ENCODE assay signal across 8 cellular contexts in genomic region chr14:24171422-24172260, GRCh38. TPM values are rescaled to one million over a fixed set of nuclear protein-coding genes. Genes with fewer than 3 reads are reported as not detected.
DNase-seq lines count a peak whose midpoint lies in the region; ATAC-seq, FAIRE-seq and TF ChIP-seq lines count a peak whose summit lies in the region.

A gene with protein sequence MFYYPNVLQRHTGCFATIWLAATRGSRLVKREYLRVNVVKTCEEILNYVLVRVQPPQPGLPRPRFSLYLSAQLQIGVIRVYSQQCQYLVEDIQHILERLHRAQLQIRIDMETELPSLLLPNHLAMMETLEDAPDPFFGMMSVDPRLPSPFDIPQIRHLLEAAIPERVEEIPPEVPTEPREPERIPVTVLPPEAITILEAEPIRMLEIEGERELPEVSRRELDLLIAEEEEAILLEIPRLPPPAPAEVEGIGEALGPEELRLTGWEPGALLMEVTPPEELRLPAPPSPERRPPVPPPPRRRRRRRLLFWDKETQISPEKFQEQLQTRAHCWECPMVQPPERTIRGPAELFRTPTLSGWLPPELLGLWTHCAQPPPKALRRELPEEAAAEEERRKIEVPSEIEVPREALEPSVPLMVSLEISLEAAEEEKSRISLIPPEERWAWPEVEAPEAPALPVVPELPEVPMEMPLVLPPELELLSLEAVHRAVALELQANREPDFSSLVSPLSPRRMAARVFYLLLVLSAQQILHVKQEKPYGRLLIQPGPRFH (plus strand): TSS chr14:24172080. CDS start chr14:24172553, 473 bp downstream.

- no peaks in the 10 kb centered on the region for H3K27me3 ChIP-seq in GM12878 (replicated peaks in 1 of 2; ENCODE audit: control insufficient read depth in 2 of 2, insufficient read depth in 2 of 2, low read length in 1 of 2)
- no peaks in the 10 kb centered on the region for H3K27me3 ChIP-seq in small intestine (ENCODE audit: control insufficient read depth in 2 of 2, insufficient read depth in 2 of 2, low read length in 2 of 2)

- ATAC-seq in Right ventricle myocardium inferior: peak; percentile 63
- ATAC-seq in HG03469 (IDR thresholded peaks at IDR 0.05; ENCODE audit: unreplicated experiment): peak; percentile 59
- peak; percentile 90 for ATAC-seq in GM12878

- DNase-seq in Right ventricle myocardium inferior (ENCODE audit: missing footprints) (peak; percentile 78), cardiac septum (ENCODE audit: low spot score) (no peak), T-helper 9 cell (peak; percentile 49), GM12878 (ENCODE audit: low read depth, low spot score) (peak; percentile 82), iPS-NIHi11 (ENCODE audit: low spot score) (peak; percentile 98), small intestine (peak; percentile 66), SW480 (ENCODE audit: low spot score) (no peak)

- TF ChIP-seq EP300 in GM12878 (IDR thresholded peaks at IDR 0.05; ENCODE audit: borderline replicate concordance in 1 of 2, control insufficient read depth in 1 of 2, low read depth in 2 of 2, low read length in 2 of 2): no peak

- WGBS in GM12878 (ENCODE audit: insufficient coverage, insufficient replicate concordance, low lambda C conversion rate, missing lambda C conversion rate): 15% methylated on average over 59 of the region's 63 CpGs
- 6 to 52% (median 34%) methylated on average over 62 to 63 of the region's 63 CpGs for WGBS in small intestine, 3 donors

- H3K4me2 ChIP-seq in GM12878 (ENCODE audit: control insufficient read depth, insufficient read depth): peak within 1 kb of the TSS; percentile 72

- BruUV-seq in GM12878 (replicated peaks; lab: Mats Ljungman, UMichigan): no TSS peak

- peaks cover 6% of the 10 kb centered on the region for H3K79me2 ChIP-seq in GM12878 (ENCODE audit: control insufficient read depth, insufficient read depth, low read length)

- H3K27ac ChIP-seq in GM12878 (ENCODE audit: control insufficient read depth, insufficient read depth) (peak within 1 kb of the TSS; percentile 68), small intestine (ENCODE audit: low read depth in 1 of 2, low read length in 1 of 2) (peak within 1 kb of the TSS in 1 of 2 donors; percentile 67)

- in situ Hi-C loops in GM12878 (cut with MboI): no loop called here

- H2AFZ ChIP-seq in GM12878 (ENCODE audit: control insufficient read depth, low read depth, low read length): no peak within 1 kb of the TSS; the same call in 1 of the 2 replicates

- no peak for TF ChIP-seq RAD21 in GM12878 (IDR thresholded peaks at IDR 0.05; ENCODE audit: insufficient read depth, low read depth, low read length)

- FAIRE-seq in GM12878 (lab: Jason Lieb, UNC) (peak; percentile 81), small intestine (lab: Jason Lieb, UNC) (no peak)

- H3K4me3 ChIP-seq in GM12878: peak within 1 kb of the TSS; percentile 62
- peak within 1 kb of the TSS in 1 of 2 donors; percentile 18 for H3K4me3 ChIP-seq in small intestine (ENCODE audit: low read depth in 1 of 2, low read length in 2 of 2)

- H3K4me1 ChIP-seq in GM12878 (ENCODE audit: control insufficient read depth, insufficient read depth, low read length): no peaks in the 10 kb centered on the region
- no peaks in the 10 kb centered on the region for H3K4me1 ChIP-seq in small intestine (ENCODE audit: control insufficient read depth in 2 of 2, insufficient read depth in 1 of 2, low read depth in 1 of 2, low read length in 1 of 2)

- CTCF ChIA-PET in GM12878 (lab: Yijun Ruan, JAX): interaction anchor here (1.1 to 2.2 kb wide), 6 partner anchors 10 to 162 kb away, joined by 3 to 18 read pairs (median 3); partner anchors contain the start of genes DHRS1, IPO4, IRF9 and MDP1

- peak within 1 kb of the TSS; percentile 69 for H3K9ac ChIP-seq in GM12878 (ENCODE audit: control insufficient read depth, insufficient read depth, low read length)

- intact Hi-C loops in Right ventricle myocardium inferior (cut with DNase I) (no loop called here), cardiac septum (cut with DNase I) (no loop called here), GM12878 (cut with micrococcal nuclease; ENCODE audit: unreplicated experiment) (loop anchor here (2.0 kb wide), 1 partner anchor 57 kb away; the partner anchor contains the start of genes DCAF11 and NRL)

- peak; percentile 76 for TF ChIP-seq POLR2A in GM12878 (IDR thresholded peaks at IDR 0.05; ENCODE audit: low read depth, low read length)

- TF ChIP-seq CTCF in GM12878 (IDR thresholded peaks at IDR 0.05 in 2 of 3, conservative IDR thresholded peaks at IDR 0.05 in 1 of 3; ENCODE audit: control insufficient read depth in 2 of 3, extremely low read depth in 1 of 3, insufficient read depth in 1 of 3, low read depth in 3 of 3, low read length in 3 of 3): no peak

- RAD21 ChIA-PET in GM12878 (lab: Charles Lee; ENCODE audit: unreplicated experiment): interaction anchor here (1.0 to 1.1 kb wide), 2 partner anchors 10 kb away, joined by 4 to 5 read pairs; partner anchors contain the start of gene IRF9

- POLR2A ChIA-PET in GM12878 (lab: Charles Lee): interaction anchor here (0.7 to 2.8 kb wide), 10 partner anchors 9 to 80 kb away, joined by 3 to 11 read pairs (median 7); partner anchors contain the start of genes CHMP4A, IPO4, IRF9 and PSME2

- SMC1A ChIA-PET in GM12878 (lab: Charles Lee; ENCODE audit: uncharacterized antibody, unreplicated experiment): interaction anchor here (0.6 to 1.6 kb wide), 4 partner anchors 10 to 76 kb away, joined by 3 to 9 read pairs (median 3); partner anchors contain the start of genes IRF9, PSME2 and RNF31

- H3K9me3 ChIP-seq in GM12878 (replicated peaks; ENCODE audit: control insufficient read depth, insufficient read depth, low read length) (no peaks in the 10 kb centered on the region), small intestine (ENCODE audit: control insufficient read depth, low read depth) (no peaks in the 10 kb centered on the region)

- no peaks in the 10 kb centered on the region for H4K20me1 ChIP-seq in GM12878 (ENCODE audit: control insufficient read depth, insufficient read depth)

- H3K36me3 ChIP-seq in GM12878 (ENCODE audit: control insufficient read depth in 2 of 2, insufficient read depth in 2 of 2, low read length in 1 of 2): peaks cover 1 to 14% of the 10 kb centered on the region in 2 experiments
- H3K36me3 ChIP-seq in small intestine (ENCODE audit: control insufficient read depth in 2 of 2, insufficient read depth in 2 of 2, low read length in 2 of 2): peaks cover 3 to 6% of the 10 kb centered on the region in 2 donors

TF ChIP-seq in GM12878, 131 proteins besides CTCF, POLR2A, EP300 and RAD21 (continues in another document):
- peak; percentile 52; the same call in 1 of the 2 replicates for TF ChIP-seq MXI1 (IDR thresholded peaks at IDR 0.05; ENCODE audit: low read depth, low read length)
- peak; percentile 72 for TF ChIP-seq E2F4 (IDR thresholded peaks at IDR 0.05; ENCODE audit: low read depth, low read length)
- TF ChIP-seq ZNF274 (IDR thresholded peaks at IDR 0.05; ENCODE audit: insufficient read depth, insufficient read length): no peak
- peak; percentile 33 for TF ChIP-seq PKNOX1 (IDR thresholded peaks at IDR 0.05)
- TF ChIP-seq ZNF217 (IDR thresholded peaks at IDR 0.05): 0 out of 2 replicates have a peak, but pooled peaks have one; percentile 28
- TF ChIP-seq NR2F1 (conservative IDR thresholded peaks at IDR 0.05): peak; percentile 88
- TF ChIP-seq BMI1 (IDR thresholded peaks at IDR 0.05; ENCODE audit: borderline replicate concordance): peak; percentile 32; the same call in 1 of the 2 replicates

RNA-seq across cellular contexts. Expression of the gene that starts here (rescaled TPM):
- 2.4 TPM for total RNA-seq in Right ventricle myocardium inferior
- 5.7 TPM for total RNA-seq in cardiac septum
- 37.9 and 43.0 TPM in 2 replicates for total RNA-seq in GM12878 (2013; cell fraction: nucleolus; rRNA removed)
- total RNA-seq in GM12878 (2014; rRNA removed): 24.8 and 28.0 TPM in 2 replicates
- total RNA-seq in GM12878 (2014; rRNA removed; fragmentation: Illumina TruSeq; extraction: Trizol): 12.3 and 13.1 TPM in 2 replicates
- total RNA-seq in GM12878 (2021): 68.3 and 76.9 TPM in 2 replicates
- polyA plus RNA-seq in GM12878 (2011; ENCODE audit: low read depth): 62.4 TPM
- polyA plus RNA-seq in GM12878 (2011; rRNA removed): 7.6 and 11.2 TPM in 2 replicates
- 7.0 and 7.3 TPM in 2 replicates for polyA plus RNA-seq in GM12878 (2011; cell fraction: cytosol; rRNA removed)
- polyA plus RNA-seq in GM12878 (2011; cell fraction: nucleus; rRNA removed): 129 and 145 TPM in 2 replicates
- 45.5 and 78.2 TPM in 2 replicates for polyA plus RNA-seq in GM12878 (2012)
- polyA plus RNA-seq in GM12878 (2014; fragmentation: Illumina TruSeq; extraction: Trizol): 19.7 and 30.3 TPM in 2 replicates
- polyA plus RNA-seq in GM12878 (2014; fragmentation: Nextera tagmentation; extraction: Ambion mirVana): 1 to 10 TPM; 4.2 to 9.6 TPM
- polyA plus RNA-seq in GM12878 (2014; rRNA removed): 53.1 and 62.7 TPM in 2 replicates
- 10 to 100 TPM; 50.3 to 50.5 TPM for polyA plus RNA-seq in GM12878 (2016; fragmentation: Nextera tagmentation; extraction: Ambion mirVana)
- polyA minus RNA-seq in GM12878 (2011; rRNA and poly(A)+ RNA removed): 4.3 and 9.2 TPM in 2 replicates
- polyA minus RNA-seq in GM12878 (2011; cell fraction: cytosol; rRNA and poly(A)+ RNA removed): 1.7 and 10.0 TPM in 2 replicates
- polyA minus RNA-seq in GM12878 (2011; cell fraction: nucleus; rRNA and poly(A)+ RNA removed): 21.2 and 29.4 TPM in 2 replicates
- 10 to 100 TPM; 23.0 to 49.2 (median 32.2) TPM for polyA plus RNA-seq in small intestine

Comparison
In these comparisons a context has a peak if more than half of its experiments do, and no peak if none do; other contexts are left out.
1. DNase-seq: peak in Right ventricle myocardium inferior (single experiment), T-helper 9 cell (single experiment), GM12878 (single experiment), iPS-NIHi11 (single experiment) and small intestine (single experiment); none in cardiac septum (single experiment) and SW480 (single experiment).
2. Peak in every context shown above with its lines, with median percentiles within 50 percentile points of each other: ATAC-seq.